Comparison of ENCODE assay signal across 1 cellular context in the genomic region with DNA sequence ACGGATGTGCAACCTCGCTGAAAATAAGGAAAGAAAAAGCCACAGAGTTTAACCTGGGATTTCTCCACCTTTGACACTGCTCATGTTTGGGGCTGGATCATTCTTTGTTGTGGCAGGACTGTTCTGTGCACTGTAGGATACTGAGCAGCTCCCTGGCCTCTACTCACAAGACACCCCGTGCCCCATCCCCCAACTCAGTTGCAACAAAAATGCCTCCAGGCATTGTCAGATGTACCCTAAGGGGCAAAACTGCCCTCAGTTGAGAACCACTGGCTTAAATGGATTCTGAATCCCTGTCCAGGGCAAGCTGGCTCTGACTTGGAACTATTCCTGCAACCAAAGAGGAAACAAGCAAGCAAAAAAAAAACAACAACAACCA.
TF ChIP-seq lines count a peak whose summit lies in the region.

No MANE protein-coding gene starts in this region.

TF ChIP-seq in GM23338, 12 proteins besides CTCF, POLR2A, EP300 and RAD21 (continued from another document):
- TF ChIP-seq, protein P1, sequence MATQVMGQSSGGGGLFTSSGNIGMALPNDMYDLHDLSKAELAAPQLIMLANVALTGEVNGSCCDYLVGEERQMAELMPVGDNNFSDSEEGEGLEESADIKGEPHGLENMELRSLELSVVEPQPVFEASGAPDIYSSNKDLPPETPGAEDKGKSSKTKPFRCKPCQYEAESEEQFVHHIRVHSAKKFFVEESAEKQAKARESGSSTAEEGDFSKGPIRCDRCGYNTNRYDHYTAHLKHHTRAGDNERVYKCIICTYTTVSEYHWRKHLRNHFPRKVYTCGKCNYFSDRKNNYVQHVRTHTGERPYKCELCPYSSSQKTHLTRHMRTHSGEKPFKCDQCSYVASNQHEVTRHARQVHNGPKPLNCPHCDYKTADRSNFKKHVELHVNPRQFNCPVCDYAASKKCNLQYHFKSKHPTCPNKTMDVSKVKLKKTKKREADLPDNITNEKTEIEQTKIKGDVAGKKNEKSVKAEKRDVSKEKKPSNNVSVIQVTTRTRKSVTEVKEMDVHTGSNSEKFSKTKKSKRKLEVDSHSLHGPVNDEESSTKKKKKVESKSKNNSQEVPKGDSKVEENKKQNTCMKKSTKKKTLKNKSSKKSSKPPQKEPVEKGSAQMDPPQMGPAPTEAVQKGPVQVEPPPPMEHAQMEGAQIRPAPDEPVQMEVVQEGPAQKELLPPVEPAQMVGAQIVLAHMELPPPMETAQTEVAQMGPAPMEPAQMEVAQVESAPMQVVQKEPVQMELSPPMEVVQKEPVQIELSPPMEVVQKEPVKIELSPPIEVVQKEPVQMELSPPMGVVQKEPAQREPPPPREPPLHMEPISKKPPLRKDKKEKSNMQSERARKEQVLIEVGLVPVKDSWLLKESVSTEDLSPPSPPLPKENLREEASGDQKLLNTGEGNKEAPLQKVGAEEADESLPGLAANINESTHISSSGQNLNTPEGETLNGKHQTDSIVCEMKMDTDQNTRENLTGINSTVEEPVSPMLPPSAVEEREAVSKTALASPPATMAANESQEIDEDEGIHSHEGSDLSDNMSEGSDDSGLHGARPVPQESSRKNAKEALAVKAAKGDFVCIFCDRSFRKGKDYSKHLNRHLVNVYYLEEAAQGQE (IDR thresholded peaks at IDR 0.05; ENCODE audit: unreplicated experiment), result no peak
